Comparison of ENCODE assay signal across 1 cellular context in genomic region chr22:39300198-39300830, GRCh38.
TF ChIP-seq lines count a peak whose summit lies in the region.

No MANE protein-coding gene starts in this region.

TF ChIP-seq in WTC11, 78 proteins besides CTCF, POLR2A, EP300 and RAD21 (continued from another document):
- TF ChIP-seq ZNF281 (CRISPR knock-in tag; IDR thresholded peaks at IDR 0.05) = no peak
- TF ChIP-seq ZNF121 (CRISPR knock-in tag; IDR thresholded peaks at IDR 0.05) = no peak
- no peak for TF ChIP-seq ATF6 (CRISPR knock-in tag; IDR thresholded peaks at IDR 0.05)
- TF ChIP-seq ARID4B (CRISPR knock-in tag; IDR thresholded peaks at IDR 0.05; ENCODE audit: borderline replicate concordance) = no peak
